Comparison of ENCODE assay signal across 1 cellular context in genomic region chr4:186634591-186635128, GRCh38.
TF ChIP-seq lines count a peak whose summit lies in the region.

No MANE protein-coding gene starts in this region.

TF ChIP-seq in GM23338, 12 proteins besides CTCF, POLR2A, EP300 and RAD21:
- TF ChIP-seq, protein P1, sequence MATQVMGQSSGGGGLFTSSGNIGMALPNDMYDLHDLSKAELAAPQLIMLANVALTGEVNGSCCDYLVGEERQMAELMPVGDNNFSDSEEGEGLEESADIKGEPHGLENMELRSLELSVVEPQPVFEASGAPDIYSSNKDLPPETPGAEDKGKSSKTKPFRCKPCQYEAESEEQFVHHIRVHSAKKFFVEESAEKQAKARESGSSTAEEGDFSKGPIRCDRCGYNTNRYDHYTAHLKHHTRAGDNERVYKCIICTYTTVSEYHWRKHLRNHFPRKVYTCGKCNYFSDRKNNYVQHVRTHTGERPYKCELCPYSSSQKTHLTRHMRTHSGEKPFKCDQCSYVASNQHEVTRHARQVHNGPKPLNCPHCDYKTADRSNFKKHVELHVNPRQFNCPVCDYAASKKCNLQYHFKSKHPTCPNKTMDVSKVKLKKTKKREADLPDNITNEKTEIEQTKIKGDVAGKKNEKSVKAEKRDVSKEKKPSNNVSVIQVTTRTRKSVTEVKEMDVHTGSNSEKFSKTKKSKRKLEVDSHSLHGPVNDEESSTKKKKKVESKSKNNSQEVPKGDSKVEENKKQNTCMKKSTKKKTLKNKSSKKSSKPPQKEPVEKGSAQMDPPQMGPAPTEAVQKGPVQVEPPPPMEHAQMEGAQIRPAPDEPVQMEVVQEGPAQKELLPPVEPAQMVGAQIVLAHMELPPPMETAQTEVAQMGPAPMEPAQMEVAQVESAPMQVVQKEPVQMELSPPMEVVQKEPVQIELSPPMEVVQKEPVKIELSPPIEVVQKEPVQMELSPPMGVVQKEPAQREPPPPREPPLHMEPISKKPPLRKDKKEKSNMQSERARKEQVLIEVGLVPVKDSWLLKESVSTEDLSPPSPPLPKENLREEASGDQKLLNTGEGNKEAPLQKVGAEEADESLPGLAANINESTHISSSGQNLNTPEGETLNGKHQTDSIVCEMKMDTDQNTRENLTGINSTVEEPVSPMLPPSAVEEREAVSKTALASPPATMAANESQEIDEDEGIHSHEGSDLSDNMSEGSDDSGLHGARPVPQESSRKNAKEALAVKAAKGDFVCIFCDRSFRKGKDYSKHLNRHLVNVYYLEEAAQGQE (IDR thresholded peaks at IDR 0.05; ENCODE audit: unreplicated experiment), result no peak
- TF ChIP-seq ETS1 (IDR thresholded peaks at IDR 0.05), result no peak
- TF ChIP-seq EZH2phosphoT487 (IDR thresholded peaks at IDR 0.05; ENCODE audit: unreplicated experiment), result no peak
- TF ChIP-seq JUNB (IDR thresholded peaks at IDR 0.05; ENCODE audit: unreplicated experiment), result no peak
